ENCODE assay signal across 1 cellular context in the genomic region with DNA sequence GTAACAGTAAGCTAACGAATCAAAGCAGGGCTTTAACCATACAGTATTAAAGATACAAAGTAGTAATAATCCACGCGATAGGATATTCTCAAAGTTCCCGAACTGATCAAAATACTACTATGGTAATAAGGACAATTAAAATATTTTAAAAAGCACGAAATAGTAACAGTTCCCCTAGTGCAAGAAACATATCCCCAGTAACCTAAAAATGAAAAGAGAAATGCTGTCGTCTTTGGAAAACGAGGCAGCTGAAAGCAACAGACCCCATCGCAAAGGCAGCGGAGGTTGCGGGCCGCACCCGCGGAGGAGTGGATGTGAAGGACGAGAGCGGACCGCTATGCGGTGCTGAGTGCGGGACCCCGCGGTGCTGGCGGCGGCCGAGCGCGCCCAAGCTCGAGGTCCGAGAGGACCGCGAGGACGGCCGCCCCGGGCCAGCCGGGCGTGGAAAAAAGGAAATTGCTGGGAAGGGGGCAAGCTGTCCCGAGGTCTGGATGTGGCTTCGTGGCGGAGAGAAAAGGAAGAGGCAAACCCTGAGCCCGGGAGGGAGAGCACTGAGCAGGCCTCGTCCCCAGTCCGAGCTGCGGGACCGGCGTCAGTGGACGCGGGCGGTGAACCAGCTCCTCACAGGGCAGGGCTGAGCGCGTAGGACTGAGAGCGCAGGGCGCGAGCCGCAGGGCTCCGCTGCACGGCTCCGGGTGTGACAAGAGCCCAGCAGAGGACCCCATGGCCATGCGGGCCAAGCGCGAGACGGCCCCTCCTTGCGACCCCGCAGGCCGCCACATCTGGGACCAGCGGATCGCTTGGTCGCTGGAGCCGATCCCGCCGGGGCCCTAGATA.
TF ChIP-seq lines count a peak whose summit lies in the region.

No MANE protein-coding gene starts in this region.

TF ChIP-seq in IMR-90, 13 proteins besides CTCF, POLR2A, EP300 and RAD21 (continued from another document):
- TF ChIP-seq ELK1 (IDR thresholded peaks at IDR 0.05; ENCODE audit: borderline replicate concordance, low read depth, low read length) (no peak), NFE2L2 (IDR thresholded peaks at IDR 0.05; ENCODE audit: low read depth, low read length) (no peak), MAFK (IDR thresholded peaks at IDR 0.05; ENCODE audit: low read depth, low read length) (no peak), MXI1 (IDR thresholded peaks at IDR 0.05; ENCODE audit: borderline replicate concordance, low read depth, low read length) (no peak), USF2 (IDR thresholded peaks at IDR 0.05; ENCODE audit: low read depth, low read length) (no peak), MAZ (IDR thresholded peaks at IDR 0.05; ENCODE audit: borderline replicate concordance, low read depth, low read length) (no peak), CEBPB (IDR thresholded peaks at IDR 0.05; ENCODE audit: low read depth, low read length) (no peak), RFX5 (IDR thresholded peaks at IDR 0.05; ENCODE audit: low read depth, low read length) (no peak), SMC3 (IDR thresholded peaks at IDR 0.05; ENCODE audit: low read depth, low read length) (no peak), FOS (IDR thresholded peaks at IDR 0.05; ENCODE audit: low read depth, low read length) (no peak), RCOR1 (IDR thresholded peaks at IDR 0.05; ENCODE audit: insufficient replicate concordance, low read length) (no peak), BHLHE40 (IDR thresholded peaks at IDR 0.05; ENCODE audit: low read depth, low read length) (no peak)
